ENCODE assay signal across 1 cellular context in genomic region chr2:172555522-172556283, GRCh38.
A peak's percentile ranks its signal among the peaks of the same experiment; 100 is the strongest.
TF ChIP-seq lines count a peak whose summit lies in the region.

Gene PDK1 (plus strand): TSS chr2:172556090. CDS start chr2:172556151, 61 bp downstream.

TF ChIP-seq in HepG2, 621 proteins besides CTCF, POLR2A, EP300 and RAD21 (continued from another document):
- 0 out of 2 replicates have a peak, but pooled peaks have one; percentile 36 for TF ChIP-seq THAP9 (CRISPR knock-in tag; IDR thresholded peaks at IDR 0.05; ENCODE audit: borderline replicate concordance)
- no peak; the same call in 1 of the 2 replicates for TF ChIP-seq ZNF30 (CRISPR knock-in tag; IDR thresholded peaks at IDR 0.05)
- TF ChIP-seq GLI4 (CRISPR knock-in tag; IDR thresholded peaks at IDR 0.05; ENCODE audit: borderline replicate concordance), result no peak
- TF ChIP-seq ARNTL (CRISPR knock-in tag; IDR thresholded peaks at IDR 0.05), result peak; percentile 64
- no peak for TF ChIP-seq ZNF17 (CRISPR knock-in tag; IDR thresholded peaks at IDR 0.05)
- TF ChIP-seq ZNF260 (CRISPR knock-in tag; IDR thresholded peaks at IDR 0.05; ENCODE audit: borderline replicate concordance, low read depth), result no peak
- TF ChIP-seq ZNF691 (CRISPR knock-in tag; IDR thresholded peaks at IDR 0.05; ENCODE audit: borderline replicate concordance, low read depth), result peak; percentile 59
- TF ChIP-seq ZBTB26 (CRISPR knock-in tag; IDR thresholded peaks at IDR 0.05; ENCODE audit: borderline replicate concordance), result peak; percentile 94
- no peak for TF ChIP-seq HNRNPH1 (optimal IDR thresholded peaks at IDR 0.05; ENCODE audit: low read depth, low read length)
- TF ChIP-seq NR1H2 (CRISPR knock-in tag; IDR thresholded peaks at IDR 0.05; ENCODE audit: borderline replicate concordance, low read depth), result no peak; the same call in 1 of the 2 replicates
- TF ChIP-seq NFRKB (IDR thresholded peaks at IDR 0.05), result no peak
- peak; percentile 95 for TF ChIP-seq PAX8 (CRISPR knock-in tag; IDR thresholded peaks at IDR 0.05; ENCODE audit: borderline replicate concordance)
- TF ChIP-seq ZNF44 (CRISPR knock-in tag; IDR thresholded peaks at IDR 0.05), result peak; percentile 81
- 0 out of 2 replicates have a peak, but pooled peaks have one; percentile 20 for TF ChIP-seq HCFC1 (IDR thresholded peaks at IDR 0.05; ENCODE audit: low read depth, low read length)
- peak; percentile 93 for TF ChIP-seq SIN3A (IDR thresholded peaks at IDR 0.05; ENCODE audit: borderline replicate concordance, low read depth, low read length)
